25 cellular contexts compared by ENCODE assay signal in the genomic region with DNA sequence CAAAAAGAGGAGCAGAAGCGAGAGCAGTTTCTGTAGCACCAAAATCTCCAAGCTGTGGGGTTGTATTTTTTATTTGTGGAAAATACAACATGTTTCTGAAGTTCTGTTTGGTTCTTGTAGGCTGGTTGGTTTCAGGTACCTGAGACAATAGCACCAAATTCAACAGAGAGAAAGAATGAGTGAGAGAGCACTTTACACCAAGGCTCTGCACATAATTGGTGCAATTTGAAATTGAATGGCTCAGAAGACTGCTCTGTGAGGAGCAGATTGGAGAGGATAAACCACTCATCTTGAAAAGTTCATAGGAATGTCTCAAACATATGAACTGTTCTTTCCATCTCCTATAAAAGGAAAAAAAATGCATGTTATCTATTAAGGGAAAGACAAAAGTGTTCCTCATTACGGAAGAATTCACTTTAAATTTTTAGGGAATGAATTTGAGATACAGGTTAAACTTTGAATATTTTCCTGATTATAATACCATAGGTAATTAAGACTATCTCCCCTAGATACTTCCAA.
DNase-seq lines count a peak whose midpoint lies in the region; ATAC-seq and TF ChIP-seq lines count a peak whose summit lies in the region.
"Had no signal": no experiment of that assay in that cellular context is flagged by ENCODE, and none has a peak within 500 bp of the region (broad histone marks: within the 10 kb centered on the region; RNA-seq: fewer than 3 reads in every experiment).

No MANE protein-coding gene starts in this region.

- TF ChIP-seq CTCF in HFFc6 (IDR thresholded peaks at IDR 0.05) (no peak), WTC11 (IDR thresholded peaks at IDR 0.05) (no peak)

- no peaks in the 10 kb centered on the region for H3K27me3 ChIP-seq in GM23248 (replicated peaks; ENCODE audit: insufficient read depth)
- H3K27me3 ChIP-seq in mesendoderm (ENCODE audit: insufficient read depth, low read length, poor library complexity): no peaks in the 10 kb centered on the region
- H3K27me3 ChIP-seq: SJSA1 had no signal

- H3K4me3 Mint-ChIP-seq in HFFc6 (no peak overlapping the region), WTC11 (peak overlapping the region; percentile 44)
- H3K4me3 Mint-ChIP-seq: CD8-positive, alpha-beta T cell had no signal

- H3K9me3 ChIP-seq in GM23248 (ENCODE audit: low read depth): no peaks in the 10 kb centered on the region
- H3K9me3 ChIP-seq: Caco-2, SJSA1 had no signal

- no peak overlapping the region for H3K4me2 ChIP-seq in GM23248 (ENCODE audit: unreplicated experiment)
- H3K4me2 ChIP-seq in mesendoderm (ENCODE audit: low read length): no peak overlapping the region

- H3K18ac ChIP-seq in mesendoderm (ENCODE audit: low read length): peak overlapping the region; percentile 90

- no peak overlapping the region for H3K23ac ChIP-seq in mesendoderm (ENCODE audit: low read length)

- H3K27me3 Mint-ChIP-seq in HFFc6 (ENCODE audit: insufficient read depth): no peaks in the 10 kb centered on the region
- no peaks in the 10 kb centered on the region for H3K27me3 Mint-ChIP-seq in WTC11 (ENCODE audit: low read depth)

- H2BK120ac ChIP-seq in mesendoderm (ENCODE audit: low read depth, low read length): no peak overlapping the region

- no peak overlapping the region for H2AFZ ChIP-seq in GM23248

- POLR2A ChIA-PET in WTC11 (lab: Charles Lee): no interaction called here

- H3K4me1 Mint-ChIP-seq in HFFc6 (ENCODE audit: low read depth): peaks cover 59% of the 10 kb centered on the region
- H3K4me1 Mint-ChIP-seq in WTC11: peaks cover 58% of the 10 kb centered on the region

- H3K9ac ChIP-seq in GM23248 (no peak overlapping the region), mesendoderm (ENCODE audit: low read length) (no peak overlapping the region)

- H3K27ac ChIP-seq in GM23248: no peak overlapping the region
- H3K27ac ChIP-seq in mesendoderm (ENCODE audit: low read depth, low read length): peak overlapping the region; percentile 44
- H3K27ac ChIP-seq: HL-60, SJSA1 had no signal

- CTCF ChIA-PET in WTC11 (lab: Charles Lee): interaction anchor here (0.5 to 1.2 kb wide), 3 partner anchors 72 to 333 kb away, joined by 3 read pairs; partner anchors contain the start of gene TP53I3

- no peaks in the 10 kb centered on the region for H3K79me1 ChIP-seq in mesendoderm (ENCODE audit: low read length)

- H2AK5ac ChIP-seq in mesendoderm (ENCODE audit: low read length): no peak overlapping the region

- H4K5ac ChIP-seq in mesendoderm (ENCODE audit: low read length): no peak overlapping the region

- in situ Hi-C loops in GM23248 (cut with MboI): loop anchor here (25.0 kb wide), 1 partner anchor 365 kb away; the partner anchor contains the start of gene KLHL29

- WGBS in GM23248 (ENCODE audit: low coverage in 1 of 2, low lambda C conversion rate in 2 of 2, missing lambda C conversion rate in 2 of 2), 2 experiments: 96 to 98% methylated on average over 2 of the region's 2 CpGs
- no CpG with 5 or more reads among the region's 2 CpGs for WGBS in mesendoderm (ENCODE audit: extremely low coverage, insufficient coverage, low lambda C conversion rate)

- H2BK15ac ChIP-seq in mesendoderm (replicated peaks; ENCODE audit: low read depth): no peak overlapping the region

- H4K8ac ChIP-seq in mesendoderm (ENCODE audit: low read depth, low read length): no peak overlapping the region

- H2BK5ac ChIP-seq in mesendoderm (ENCODE audit: low read length): no peak overlapping the region

- H3K36me3 Mint-ChIP-seq in HFFc6 (ENCODE audit: low read depth): peaks cover 15% of the 10 kb centered on the region
- peaks cover 5% of the 10 kb centered on the region for H3K36me3 Mint-ChIP-seq in WTC11

- ATAC-seq in WTC11 (peak; percentile 86), GM19452 (IDR thresholded peaks at IDR 0.05; ENCODE audit: unreplicated experiment) (no peak), HG03469 (IDR thresholded peaks at IDR 0.05; ENCODE audit: unreplicated experiment) (no peak)
- ATAC-seq: CD8-positive, alpha-beta T cell had no signal

- H3K9me3 Mint-ChIP-seq in HFFc6: no peaks in the 10 kb centered on the region
- H3K9me3 Mint-ChIP-seq in WTC11: no peaks in the 10 kb centered on the region
- H3K9me3 Mint-ChIP-seq: CD8-positive, alpha-beta T cell had no signal

- H3K36me3 ChIP-seq in GM23248 (ENCODE audit: low read depth) (peaks cover 16% of the 10 kb centered on the region; the same call in 1 of the 2 replicates), mesendoderm (ENCODE audit: control insufficient read depth, insufficient read depth, low read length) (no peaks in the 10 kb centered on the region)

- no peaks in the 10 kb centered on the region for H3K9me2 ChIP-seq in GM23248 (ENCODE audit: insufficient read depth)

- peaks cover 1% of the 10 kb centered on the region for H3F3A ChIP-seq in GM23248 (ENCODE audit: insufficient read depth)

- no peaks in the 10 kb centered on the region; the same call in 1 of the 2 replicates for H3K79me2 ChIP-seq in GM23248 (ENCODE audit: insufficient read depth)
- H3K79me2 ChIP-seq in mesendoderm (ENCODE audit: control insufficient read depth, insufficient read depth, low read length): no peaks in the 10 kb centered on the region

- DNase-seq in GM23248: peak; percentile 20
- DNase-seq in HFFc6: peak; percentile 33
- no peak for DNase-seq in WTC11 (ENCODE audit: low spot score)
- peak; percentile 6 for DNase-seq in mesendoderm
- DNase-seq in CD1c-positive myeloid dendritic cell (ENCODE audit: extremely low spot score): no peak
- DNase-seq: C1 segment of cervical spinal cord; Caco-2; CD8-positive, alpha-beta T cell; DMS 273 treated with DMSO at 0.1 percent for 48 hours; DMS79; GF-D8; HCEC 1CT; KBM-7; NCI-H1105 treated with DMSO at 0.1 percent for 48 hours; NCI-H146; NCI-H1930; NCI-H2107; NCI-H510A; NCI-H69; Right ventricle myocardium superior; RPMI8226 had no signal

- H3K56ac ChIP-seq in mesendoderm (ENCODE audit: low read length): no peak overlapping the region

- H4K20me1 ChIP-seq in GM23248 (ENCODE audit: insufficient read depth): no peaks in the 10 kb centered on the region

- H3K4ac ChIP-seq in mesendoderm (ENCODE audit: low read depth, low read length): no peak overlapping the region

- H3K4me3 ChIP-seq in GM23248 (no peak overlapping the region), mesendoderm (ENCODE audit: low read length) (no peak overlapping the region)
- H3K4me3 ChIP-seq: SJSA1 had no signal

- peak overlapping the region; percentile 65 for H3K27ac Mint-ChIP-seq in HFFc6
- peak overlapping the region; percentile 95 for H3K27ac Mint-ChIP-seq in WTC11
- H3K27ac Mint-ChIP-seq: CD8-positive, alpha-beta T cell had no signal

- H3K4me1 ChIP-seq in GM23248 (ENCODE audit: insufficient read depth) (peaks cover 18% of the 10 kb centered on the region; the same call in 1 of the 2 replicates), mesendoderm (ENCODE audit: control insufficient read depth, low read depth, low read length) (peaks cover 8% of the 10 kb centered on the region)

TF ChIP-seq in WTC11, 78 proteins besides CTCF, POLR2A, EP300 and RAD21:
- no peak for TF ChIP-seq TEAD4 (CRISPR knock-in tag; IDR thresholded peaks at IDR 0.05)
- TF ChIP-seq ZNF512 (CRISPR knock-in tag; IDR thresholded peaks at IDR 0.05; ENCODE audit: borderline replicate concordance): no peak
- TF ChIP-seq HMGA2 (CRISPR knock-in tag; IDR thresholded peaks at IDR 0.05): no peak
- TF ChIP-seq, protein P1, sequence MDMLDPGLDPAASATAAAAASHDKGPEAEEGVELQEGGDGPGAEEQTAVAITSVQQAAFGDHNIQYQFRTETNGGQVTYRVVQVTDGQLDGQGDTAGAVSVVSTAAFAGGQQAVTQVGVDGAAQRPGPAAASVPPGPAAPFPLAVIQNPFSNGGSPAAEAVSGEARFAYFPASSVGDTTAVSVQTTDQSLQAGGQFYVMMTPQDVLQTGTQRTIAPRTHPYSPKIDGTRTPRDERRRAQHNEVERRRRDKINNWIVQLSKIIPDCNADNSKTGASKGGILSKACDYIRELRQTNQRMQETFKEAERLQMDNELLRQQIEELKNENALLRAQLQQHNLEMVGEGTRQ (CRISPR knock-in tag; IDR thresholded peaks at IDR 0.05): no peak
- no peak for TF ChIP-seq KAT7 (CRISPR knock-in tag; IDR thresholded peaks at IDR 0.05; ENCODE audit: borderline replicate concordance)
- TF ChIP-seq TP53 (CRISPR knock-in tag; IDR thresholded peaks at IDR 0.05): no peak
- no peak for TF ChIP-seq TEAD1 (CRISPR knock-in tag; IDR thresholded peaks at IDR 0.05)
TF ChIP-seq in WTC11: peak in this region for 0.

Comparison
In these comparisons a context has a peak if more than half of its experiments do, and no peak if none do; other contexts are left out.
1. DNase-seq: peak in GM23248 (single experiment), HFFc6 (single experiment) and mesendoderm (single experiment); none in WTC11 (single experiment) and CD1c-positive myeloid dendritic cell (single experiment).